ENCODE assay signal across 8 cellular contexts in genomic region chr13:72728290-72728605, GRCh38. TPM values are rescaled to one million over a fixed set of nuclear protein-coding genes. Genes with fewer than 3 reads are reported as not detected.
DNase-seq lines count a peak whose midpoint lies in the region; ATAC-seq and TF ChIP-seq lines count a peak whose summit lies in the region.

No MANE protein-coding gene starts in this region.

- no peak for TF ChIP-seq CTCF in left lung (IDR thresholded peaks at IDR 0.05)
- TF ChIP-seq CTCF in tibial artery (IDR thresholded peaks at IDR 0.05) = no peak

- peaks cover 55% of the 10 kb centered on the region for H3K36me3 Mint-ChIP-seq in activated CD8-positive, alpha-beta memory T cell treated with anti-CD3 and anti-CD28 coated beads, Interleukin-2, amount 10 ng/mL, durations not matched to agents 7 days and 5 days
- peaks cover 41 to 53% of the 10 kb centered on the region in 2 donors for H3K36me3 Mint-ChIP-seq in activated naive CD4-positive, alpha-beta T cell treated with anti-CD3 and anti-CD28 coated beads, Interleukin-2, amount 50 U/mL, for 72 hours

- H3K4me3 Mint-ChIP-seq in activated CD8-positive, alpha-beta memory T cell treated with anti-CD3 and anti-CD28 coated beads, Interleukin-2, amount 10 ng/mL, durations not matched to agents 7 days and 5 days = peak overlapping the region; percentile 85

- H3K27ac ChIP-seq in left lung (peak overlapping the region in 1 of 2 donors; percentile 79), tibial artery (peak overlapping the region; percentile 32 to 73)

- no peaks in the 10 kb centered on the region for H3K9me3 Mint-ChIP-seq in activated CD8-positive, alpha-beta memory T cell treated with anti-CD3 and anti-CD28 coated beads, Interleukin-2, amount 10 ng/mL, durations not matched to agents 7 days and 5 days (ENCODE audit: low read depth)
- no peaks in the 10 kb centered on the region for H3K9me3 Mint-ChIP-seq in activated naive CD4-positive, alpha-beta T cell treated with anti-CD3 and anti-CD28 coated beads, Interleukin-2, amount 50 U/mL, for 72 hours

- no peak for DNase-seq in activated CD8-positive, alpha-beta memory T cell treated with anti-CD3 and anti-CD28 coated beads, Interleukin-2, amount 10 ng/mL, durations not matched to agents 7 days and 5 days
- DNase-seq in activated CD8-positive, alpha-beta memory T cell treated with anti-CD3 and anti-CD28 coated beads for 24 hours = no peak
- DNase-seq in activated naive CD4-positive, alpha-beta T cell treated with anti-CD3 and anti-CD28 coated beads, Interleukin-2, amount 50 U/mL, for 72 hours (ENCODE audit: low spot score in 2 of 2) = no peak
- DNase-seq in left lung = no peak
- DNase-seq in tibial artery = no peak
- DNase-seq in T1000 (lab: John Stamatoyannopoulos, UW) = no peak
- DNase-seq in stimulated activated CD4-positive, alpha-beta T cell treated with anti-CD3 and anti-CD28 coated beads, Interleukin-4, amount 100 ng/mL, for 24 hours = no peak
- DNase-seq in activated CD8-positive, alpha-beta memory T cell treated with anti-CD3 and anti-CD28 coated beads, Interleukin-2, amount 50 U/mL, for 4 hours = no peak

- intact Hi-C loops in left lung (cut with DNase I) (no loop called here), tibial artery (cut with DNase I; ENCODE audit: low total_unique reads) (no loop called here)

- no peak for ATAC-seq in activated CD8-positive, alpha-beta memory T cell treated with anti-CD3 and anti-CD28 coated beads, Interleukin-2, amount 10 ng/mL, durations not matched to agents 7 days and 5 days
- ATAC-seq in activated naive CD4-positive, alpha-beta T cell treated with anti-CD3 and anti-CD28 coated beads, Interleukin-2, amount 50 U/mL, for 72 hours = no peak
- no peak for ATAC-seq in left lung

- no peaks in the 10 kb centered on the region for H3K9me3 ChIP-seq in left lung
- H3K9me3 ChIP-seq in tibial artery = no peaks in the 10 kb centered on the region

- peaks cover 0 to 11% of the 10 kb centered on the region in 2 donors for H3K36me3 ChIP-seq in left lung
- peaks cover 0 to 1% (median 0%) of the 10 kb centered on the region in 3 donors for H3K36me3 ChIP-seq in tibial artery

- CTCF ChIA-PET in activated CD8-positive, alpha-beta memory T cell treated with anti-CD3 and anti-CD28 coated beads, Interleukin-2, amount 10 ng/mL, durations not matched to agents 7 days and 5 days (lab: Charles Lee) = interaction anchor here (2.2 kb wide), 1 partner anchor 52 kb away, joined by 9 read pairs; the partner anchor contains the start of gene DIS3

- no peaks in the 10 kb centered on the region for H3K27me3 Mint-ChIP-seq in activated CD8-positive, alpha-beta memory T cell treated with anti-CD3 and anti-CD28 coated beads, Interleukin-2, amount 10 ng/mL, durations not matched to agents 7 days and 5 days

- peak overlapping the region; percentile 87 for H3K27ac Mint-ChIP-seq in activated CD8-positive, alpha-beta memory T cell treated with anti-CD3 and anti-CD28 coated beads, Interleukin-2, amount 10 ng/mL, durations not matched to agents 7 days and 5 days
- peak overlapping the region; percentile 94 to 97 for H3K27ac Mint-ChIP-seq in activated naive CD4-positive, alpha-beta T cell treated with anti-CD3 and anti-CD28 coated beads, Interleukin-2, amount 50 U/mL, for 72 hours

- peaks cover 6 to 27% of the 10 kb centered on the region in 2 donors for H3K4me1 ChIP-seq in left lung
- H3K4me1 ChIP-seq in tibial artery = peaks cover 0 to 22% (median 15%) of the 10 kb centered on the region in 4 donors

- H3K4me3 ChIP-seq in left lung (peak overlapping the region; percentile 78 to 96), tibial artery (peak overlapping the region; percentile 86 to 91)

- H3K4me1 Mint-ChIP-seq in activated CD8-positive, alpha-beta memory T cell treated with anti-CD3 and anti-CD28 coated beads, Interleukin-2, amount 10 ng/mL, durations not matched to agents 7 days and 5 days = peaks cover 46% of the 10 kb centered on the region

- H3K27me3 ChIP-seq in left lung (no peaks in the 10 kb centered on the region), tibial artery (no peaks in the 10 kb centered on the region)

RNA-seq across cellular contexts. Expression of gene BORA, which starts 0.5 kb away (rescaled TPM):
- 10 to 100 TPM; 23.3 to 27.1 TPM for total RNA-seq in activated CD8-positive, alpha-beta memory T cell treated with anti-CD3 and anti-CD28 coated beads, Interleukin-2, amount 10 ng/mL, durations not matched to agents 7 days and 5 days
- 10 to 100 TPM; 23.7 to 25.9 TPM for total RNA-seq in activated naive CD4-positive, alpha-beta T cell treated with anti-CD3 and anti-CD28 coated beads, Interleukin-2, amount 50 U/mL, for 72 hours
- total RNA-seq in left lung = 1 to 10 TPM; 4.5 to 4.9 TPM

RNA-seq across cellular contexts. Expression of gene MZT1, which starts 0.8 kb away (rescaled TPM):
- 10 to 100 TPM; 19.7 to 23.3 TPM for total RNA-seq in activated CD8-positive, alpha-beta memory T cell treated with anti-CD3 and anti-CD28 coated beads, Interleukin-2, amount 10 ng/mL, durations not matched to agents 7 days and 5 days
- total RNA-seq in activated naive CD4-positive, alpha-beta T cell treated with anti-CD3 and anti-CD28 coated beads, Interleukin-2, amount 50 U/mL, for 72 hours = 10 to 100 TPM; 20.5 to 42.2 TPM
- total RNA-seq in left lung = 1 to 10 TPM; 8.7 to 9.1 TPM

RNA-seq across cellular contexts. Expression of gene DIS3, which starts 53.5 kb away (rescaled TPM):
- 10 to 100 TPM; 32.4 to 40.4 TPM for total RNA-seq in activated CD8-positive, alpha-beta memory T cell treated with anti-CD3 and anti-CD28 coated beads, Interleukin-2, amount 10 ng/mL, durations not matched to agents 7 days and 5 days
- total RNA-seq in activated naive CD4-positive, alpha-beta T cell treated with anti-CD3 and anti-CD28 coated beads, Interleukin-2, amount 50 U/mL, for 72 hours = 10 to 100 TPM; 44.9 to 47.2 TPM
- 10 to 100 TPM; 25.3 to 26.1 TPM for total RNA-seq in left lung

RNA-seq across cellular contexts. Expression of gene PIBF1, which starts 53.7 kb away (rescaled TPM):
- 10 to 100 TPM; 15.6 to 30.3 TPM for total RNA-seq in activated CD8-positive, alpha-beta memory T cell treated with anti-CD3 and anti-CD28 coated beads, Interleukin-2, amount 10 ng/mL, durations not matched to agents 7 days and 5 days
- 10 to 100 TPM; 26.2 to 28.9 TPM for total RNA-seq in activated naive CD4-positive, alpha-beta T cell treated with anti-CD3 and anti-CD28 coated beads, Interleukin-2, amount 50 U/mL, for 72 hours
- total RNA-seq in left lung = 10 to 100 TPM; 20.7 to 25.0 TPM

Comparison
In these comparisons a context has a peak if more than half of its experiments do, and no peak if none do; other contexts are left out.
1. RNA of gene BORA, which starts 0.5 kb away (total RNA-seq): 23.3 to 27.1 TPM in activated CD8-positive, alpha-beta memory T cell treated with anti-CD3 and anti-CD28 coated beads, Interleukin-2, amount 10 ng/mL, durations not matched to agents 7 days and 5 days and 23.7 to 25.9 TPM in activated naive CD4-positive, alpha-beta T cell treated with anti-CD3 and anti-CD28 coated beads, Interleukin-2, amount 50 U/mL, for 72 hours; 4.5 to 4.9 TPM in left lung; every median in the first group is over 4 times any median in the second.